ENCODE assay signal across 16 cellular contexts in genomic region chr6:53168516-53169257, GRCh38. TPM values are rescaled to one million over a fixed set of nuclear protein-coding genes. Genes with fewer than 3 reads are reported as not detected.
A peak's percentile ranks its signal among the peaks of the same experiment; 100 is the strongest.
DNase-seq lines count a peak whose midpoint lies in the region; ATAC-seq and TF ChIP-seq lines count a peak whose summit lies in the region.
"Had no signal": no experiment of that assay in that cellular context is flagged by ENCODE, and none has a peak within 500 bp of the region (broad histone marks: within the 10 kb centered on the region; RNA-seq: fewer than 3 reads in every experiment).

No MANE protein-coding gene starts in this region.

- H3K4me2 ChIP-seq in HCT116 (ENCODE audit: low read length) (0 out of 2 replicates have a peak overlapping the region, but pooled peaks have one; percentile 15), hepatocyte (no peak overlapping the region)

- ATAC-seq in HCT116 (no peak), GM18502 (IDR thresholded peaks at IDR 0.05; ENCODE audit: poor library complexity, unreplicated experiment) (no peak), HG03432 (IDR thresholded peaks at IDR 0.05; ENCODE audit: unreplicated experiment) (no peak), right cardiac atrium (no peak)
- ATAC-seq: GM12878 had no signal

- no peaks in the 10 kb centered on the region for H3K36me3 ChIP-seq in HCT116 (ENCODE audit: control insufficient read depth in 1 of 2, insufficient read depth in 2 of 2, low read length in 2 of 2)
- H3K36me3 ChIP-seq in hepatocyte (replicated peaks; ENCODE audit: insufficient read depth, low read depth), result no peaks in the 10 kb centered on the region
- H3K36me3 ChIP-seq: tibial artery had no signal

- peak; percentile 45 for DNase-seq in A172 (ENCODE audit: low spot score)
- no peak for DNase-seq in HCT116 (ENCODE audit: low read depth, low spot score)
- DNase-seq in astrocyte of the cerebellum (ENCODE audit: low read depth), result peak; percentile 51
- no peak for DNase-seq in hepatocyte (ENCODE audit: low spot score)
- DNase-seq in NCI-H510A treated with DMSO at 0.1 percent for 48 hours (lab: John Stamatoyannopoulos, UW), result no peak
- no peak for DNase-seq in right cardiac atrium
- DNase-seq: activated B cell treated with CpG ODN at 0.5 μM for 24 hours; effector CD8-positive, alpha-beta T cell; NCI-H1105 treated with DMSO at 0.1 percent for 48 hours; nucleus accumbens; stimulated activated CD4-positive, alpha-beta T cell treated with anti-CD3 and anti-CD28 coated beads, Interleukin-15, amount 100 ng/mL, for 24 hours; tibial artery had no signal

- H2AFZ ChIP-seq in HCT116 (ENCODE audit: low read depth, low read length, poor library complexity, severe bottlenecking), result no peak overlapping the region
- H2AFZ ChIP-seq in hepatocyte, result peak overlapping the region; percentile 50

- H3K9me2 ChIP-seq in HCT116 (ENCODE audit: insufficient read depth) (no peaks in the 10 kb centered on the region), hepatocyte (replicated peaks; ENCODE audit: insufficient read depth) (no peaks in the 10 kb centered on the region)

- CTCF ChIA-PET in HCT116 (lab: Charles Lee), result interaction anchor here (0.7 to 1.6 kb wide), 5 partner anchors 17 to 560 kb away, joined by 3 to 5 read pairs (median 3); no protein-coding TSS in a partner anchor

- no peaks in the 10 kb centered on the region for H3K27me3 ChIP-seq in HCT116 (ENCODE audit: insufficient read depth, low read length)
- no peaks in the 10 kb centered on the region for H3K27me3 ChIP-seq in hepatocyte
- no peaks in the 10 kb centered on the region for H3K27me3 ChIP-seq in right cardiac atrium (ENCODE audit: control insufficient read depth, insufficient read depth)
- H3K27me3 ChIP-seq: tibial artery had no signal

- intact Hi-C loops in HCT116 (cut with micrococcal nuclease), result no loop called here
- intact Hi-C loops in right cardiac atrium (cut with DNase I), result loop anchor here in 1 of 4 donors (5.0 kb wide), 1 partner anchor 314 kb away; no protein-coding TSS in a partner anchor

- H3K4me1 ChIP-seq in HCT116 (ENCODE audit: control insufficient read depth in 1 of 2, insufficient read depth in 2 of 2, low read length in 2 of 2), result peaks cover 0 to 10% of the 10 kb centered on the region in 2 experiments; a peak in 1 of 4 replicates
- H3K4me1 ChIP-seq in hepatocyte (ENCODE audit: insufficient read depth), result no peaks in the 10 kb centered on the region
- no peaks in the 10 kb centered on the region for H3K4me1 ChIP-seq in right cardiac atrium (ENCODE audit: control insufficient read depth, insufficient read depth, low read length)
- H3K4me1 ChIP-seq: tibial artery had no signal

- no peak for TF ChIP-seq POLR2A in HCT116 (IDR thresholded peaks at IDR 0.05; ENCODE audit: borderline replicate concordance, extremely low read depth, insufficient read depth, insufficient read length)

- in situ Hi-C loops in astrocyte of the cerebellum (cut with HindIII; ENCODE audit: low sequenced_read_pairs), result loop anchor here (5.0 kb wide), 1 partner anchor 314 kb away; no protein-coding TSS in a partner anchor

- no peak overlapping the region for H3K4me3 ChIP-seq in HCT116 (replicated peaks in 1 of 2; ENCODE audit: low read depth in 1 of 2, low read length in 2 of 2)
- no peak overlapping the region for H3K4me3 ChIP-seq in astrocyte of the cerebellum (ENCODE audit: low read depth, low read length)
- H3K4me3 ChIP-seq in hepatocyte, result no peak overlapping the region
- no peak overlapping the region for H3K4me3 ChIP-seq in right cardiac atrium (ENCODE audit: low read length)
- H3K4me3 ChIP-seq: GM12878, SK-N-MC, tibial artery had no signal

- H3K9ac ChIP-seq in HCT116 (ENCODE audit: low read length), result no peak overlapping the region

- POLR2A ChIA-PET in HCT116 (lab: Charles Lee), result interaction anchor here (0.7 kb wide), 1 partner anchor 14 kb away, joined by 4 read pairs; no protein-coding TSS in a partner anchor

- H3K9me3 ChIP-seq in HCT116 (ENCODE audit: control insufficient read depth in 1 of 2, insufficient read depth in 1 of 2, low read depth in 1 of 2, low read length in 2 of 2) (no peaks in the 10 kb centered on the region), hepatocyte (ENCODE audit: low read depth) (no peaks in the 10 kb centered on the region), right cardiac atrium (ENCODE audit: control insufficient read depth, low read length) (no peaks in the 10 kb centered on the region)
- H3K9me3 ChIP-seq: tibial artery had no signal

- H3K27ac ChIP-seq in HCT116 (ENCODE audit: low read depth, low read length) (no peak overlapping the region), hepatocyte (no peak overlapping the region), right cardiac atrium (ENCODE audit: low read length) (no peak overlapping the region)
- H3K27ac ChIP-seq: SK-N-MC, tibial artery had no signal

- BruUV-seq in HCT116 (replicated peaks; lab: Mats Ljungman, UMichigan), result no TSS peak

- H3K79me2 ChIP-seq in HCT116 (ENCODE audit: insufficient read depth, low read length), result no peaks in the 10 kb centered on the region
- no peaks in the 10 kb centered on the region for H3K79me2 ChIP-seq in hepatocyte

- WGBS in hepatocyte (ENCODE audit: low lambda C conversion rate, missing lambda C conversion rate), result 94% methylated on average over 4 of the region's 4 CpGs
- WGBS in right cardiac atrium, result 85% methylated on average over 4 of the region's 4 CpGs

- TF ChIP-seq RAD21 in HCT116 (IDR thresholded peaks at IDR 0.05; ENCODE audit: low read depth), result no peak

- no peak for TF ChIP-seq CTCF in HCT116 (IDR thresholded peaks at IDR 0.05 in 2 of 3, conservative IDR thresholded peaks at IDR 0.05 in 1 of 3; ENCODE audit: borderline replicate concordance in 1 of 3, insufficient read depth in 1 of 3, low read depth in 2 of 3, low read length in 2 of 3)
- no peak for TF ChIP-seq CTCF in astrocyte of the cerebellum (IDR thresholded peaks at IDR 0.05; ENCODE audit: low read depth, low read length, missing control alignments)
- no peak for TF ChIP-seq CTCF in hepatocyte (IDR thresholded peaks at IDR 0.05; ENCODE audit: poor library complexity)

- RAD21 ChIA-PET in HCT116 (lab: Charles Lee; ENCODE audit: low non-redundant PET in 1 of 2, low total read pairs in 2 of 2, uncharacterized antibody in 2 of 2, unreplicated experiment in 2 of 2), result no interaction called here

- H4K20me1 ChIP-seq in HCT116 (ENCODE audit: insufficient read depth), result no peaks in the 10 kb centered on the region
- H4K20me1 ChIP-seq in hepatocyte (ENCODE audit: insufficient read depth, poor library complexity, severe bottlenecking), result no peaks in the 10 kb centered on the region

TF ChIP-seq in HCT116, 20 proteins besides CTCF, POLR2A, EP300 and RAD21:
- TF ChIP-seq EZH2phosphoT487 (IDR thresholded peaks at IDR 0.05; ENCODE audit: borderline replicate concordance), result no peak
- TF ChIP-seq SIN3A (IDR thresholded peaks at IDR 0.05; ENCODE audit: low read depth), result no peak
- no peak for TF ChIP-seq JUND (IDR thresholded peaks at IDR 0.05)
- no peak for TF ChIP-seq POLR2AphosphoS5 (IDR thresholded peaks at IDR 0.05; ENCODE audit: low read depth, low read length)
- no peak for TF ChIP-seq REST (IDR thresholded peaks at IDR 0.05; ENCODE audit: low read depth)
- TF ChIP-seq ZNF274 (IDR thresholded peaks at IDR 0.05; ENCODE audit: low read depth, low read length), result no peak
- TF ChIP-seq YY1 (IDR thresholded peaks at IDR 0.05; ENCODE audit: extremely low read depth, insufficient replicate concordance, low read depth, low read length), result no peak
- no peak for TF ChIP-seq FOSL1 (IDR thresholded peaks at IDR 0.05; ENCODE audit: low read depth)
- no peak for TF ChIP-seq ZFX (IDR thresholded peaks at IDR 0.05)
- no peak for TF ChIP-seq CEBPB (IDR thresholded peaks at IDR 0.05; ENCODE audit: low read depth)
- TF ChIP-seq ELF1 (IDR thresholded peaks at IDR 0.05; ENCODE audit: borderline replicate concordance, low read depth), result no peak
- TF ChIP-seq EGR1 (IDR thresholded peaks at IDR 0.05; ENCODE audit: low read depth), result no peak
- TF ChIP-seq CBX3 (IDR thresholded peaks at IDR 0.05; ENCODE audit: low read depth), result no peak
- TF ChIP-seq MAX (IDR thresholded peaks at IDR 0.05), result no peak
- no peak for TF ChIP-seq SRF (IDR thresholded peaks at IDR 0.05; ENCODE audit: low read depth)
- TF ChIP-seq TCF7L2 (IDR thresholded peaks at IDR 0.05; ENCODE audit: borderline replicate concordance, extremely low read depth, insufficient read depth, insufficient read length), result no peak

RNA-seq across cellular contexts. Expression of gene GCM1, which starts 20.0 kb away (rescaled TPM):
- not detected in 2 replicates for total RNA-seq in A172 (2014; rRNA removed; shearing (Covaris generic))
- 0.07 TPM for total RNA-seq in HCT116 (2021; ENCODE audit: unreplicated experiment)
- polyA plus RNA-seq in HCT116 (2012), result not detected in 2 replicates
- 0.33 TPM in 1 of 2 replicates, not detected in the other for total RNA-seq in hepatocyte
- polyA plus RNA-seq in hepatocyte, result not detected in 2 replicates
- total RNA-seq in right cardiac atrium, result not detected
- polyA plus RNA-seq in right cardiac atrium, result not detected

Comparison
In these comparisons a context has a peak if more than half of its experiments do, and no peak if none do; other contexts are left out.
1. DNase-seq: peak in A172 (single experiment) and astrocyte of the cerebellum (single experiment); none in HCT116 (single experiment), hepatocyte (single experiment), NCI-H510A treated with DMSO at 0.1 percent for 48 hours (single experiment) and right cardiac atrium (0 of 3).